In genomic region chr15:70308011-70308761, GRCh38 we compare ENCODE assay signal across 8 cellular contexts.
DNase-seq lines count a peak whose midpoint lies in the region; ATAC-seq and TF ChIP-seq lines count a peak whose summit lies in the region.

No MANE protein-coding gene starts in this region.

- DNase-seq in activated gamma-delta T cell treated with Interleukin-2 at 50 U/mL for 16 hours, result peak; percentile 50
- DNase-seq in activated gamma-delta T cell (lab: John Stamatoyannopoulos, UW), result no peak
- peak; percentile 31 for DNase-seq in activated CD8-positive, alpha-beta memory T cell treated with anti-CD3 and anti-CD28 coated beads, Interleukin-2, amount 50 U/mL, for 4 hours
- no peak for DNase-seq in upper lobe of right lung
- no peak for DNase-seq in SJCRH30
- no peak for DNase-seq in EL

- H3K27ac ChIP-seq in upper lobe of right lung (no peak overlapping the region), SJCRH30 (no peak overlapping the region)

- no peaks in the 10 kb centered on the region for H3K4me1 ChIP-seq in upper lobe of right lung
- no peaks in the 10 kb centered on the region for H3K4me1 ChIP-seq in SJCRH30

- H3K4me3 ChIP-seq in upper lobe of right lung, result no peak overlapping the region
- H3K4me3 ChIP-seq in SJCRH30, result no peak overlapping the region

- H3K36me3 ChIP-seq in upper lobe of right lung (no peaks in the 10 kb centered on the region), SJCRH30 (no peaks in the 10 kb centered on the region)

- no peaks in the 10 kb centered on the region for H3K27me3 ChIP-seq in upper lobe of right lung
- no peaks in the 10 kb centered on the region for H3K27me3 ChIP-seq in SJCRH30

- intact Hi-C loops in upper lobe of right lung (cut with DNase I), result no loop called here

- H3K9me3 ChIP-seq in upper lobe of right lung (no peaks in the 10 kb centered on the region), SJCRH30 (replicated peaks) (peaks cover 4% of the 10 kb centered on the region; the same call in 1 of the 2 replicates)

- peak; percentile 72 for ATAC-seq in HG03442 (IDR thresholded peaks at IDR 0.05; ENCODE audit: unreplicated experiment)
- peak; percentile 72 for ATAC-seq in upper lobe of right lung
- ATAC-seq in HG03280 (IDR thresholded peaks at IDR 0.05; ENCODE audit: unreplicated experiment), result no peak

- TF ChIP-seq CTCF in upper lobe of right lung (IDR thresholded peaks at IDR 0.05), result no peak

Comparison
In these comparisons a context has a peak if more than half of its experiments do, and no peak if none do; other contexts are left out.
1. DNase-seq: peak in activated gamma-delta T cell treated with Interleukin-2 at 50 U/mL for 16 hours (single experiment) and activated CD8-positive, alpha-beta memory T cell treated with anti-CD3 and anti-CD28 coated beads, Interleukin-2, amount 50 U/mL, for 4 hours (single experiment); none in activated gamma-delta T cell (single experiment), upper lobe of right lung (single experiment), SJCRH30 (0 of 2) and EL (single experiment).